In the genomic region with DNA sequence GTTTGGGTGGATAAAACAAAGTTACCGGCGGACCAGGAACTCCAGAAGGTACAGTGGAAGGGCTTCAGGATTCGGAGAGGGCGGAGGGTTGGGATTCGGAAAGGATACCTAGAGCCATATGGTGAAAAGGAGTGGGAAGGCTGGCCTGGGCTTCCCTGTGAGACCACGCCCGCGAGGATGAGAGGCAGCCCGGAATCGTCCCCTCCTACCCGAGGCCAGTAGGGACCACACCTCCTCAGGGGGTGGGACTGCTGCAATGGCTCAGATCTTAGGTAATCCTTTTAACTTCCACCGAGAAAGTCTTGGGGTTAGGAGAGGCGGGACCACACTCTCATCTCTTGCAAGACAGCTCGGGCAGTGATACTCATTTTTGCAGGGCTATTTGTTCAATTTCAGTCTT, we compare ENCODE assay signal across 17 cellular contexts.
A peak's percentile ranks its signal among the peaks of the same experiment; 100 is the strongest.
DNase-seq lines count a peak whose midpoint lies in the region.
"Had no signal": no experiment of that assay in that cellular context is flagged by ENCODE, and none has a peak within 500 bp of the region (broad histone marks: within the 10 kb centered on the region; RNA-seq: fewer than 3 reads in every experiment).

No MANE protein-coding gene starts in this region.

- peaks cover 3% of the 10 kb centered on the region for H3K4me1 ChIP-seq in iPS-15b (ENCODE audit: control insufficient read depth, insufficient read depth, low read length)
- H3K4me1 ChIP-seq: adrenal gland, stomach, uterus had no signal

- no peaks in the 10 kb centered on the region for H3K9me3 ChIP-seq in MG63
- no peaks in the 10 kb centered on the region for H3K9me3 ChIP-seq in iPS-15b (ENCODE audit: control insufficient read depth, insufficient read depth, low read length)
- H3K9me3 ChIP-seq: adrenal gland, stomach, uterus had no signal

- DNase-seq in DMS 273 (lab: John Stamatoyannopoulos, UW; ENCODE audit: unreplicated experiment), result peak; percentile 91
- peak; percentile 2 for DNase-seq in MG63
- peak; percentile 24 for DNase-seq in RPMI8226
- DNase-seq in epidermal melanocyte (ENCODE audit: insufficient read length, low spot score), result no peak
- no peak for DNase-seq in posterior cingulate gyrus
- DNase-seq in mucosa of gallbladder (ENCODE audit: low spot score), result no peak
- DNase-seq in foreskin melanocyte, result no peak
- DNase-seq: adrenal gland; central memory CD4-positive, alpha-beta T cell; effector memory CD4-positive, alpha-beta T cell; EL; mammary epithelial cell; NCI-H1436; Right ventricle myocardium superior; stomach; uterus had no signal

- H3K27me3 ChIP-seq in MG63 (no peaks in the 10 kb centered on the region), iPS-15b (ENCODE audit: control insufficient read depth, insufficient read depth, low read length) (no peaks in the 10 kb centered on the region)
- H3K27me3 ChIP-seq: adrenal gland, uterus had no signal

- no peak overlapping the region for H3K9ac ChIP-seq in iPS-15b (ENCODE audit: low read depth, low read length)

- no peak overlapping the region for H3K4me3 ChIP-seq in MG63
- H3K4me3 ChIP-seq in iPS-15b (ENCODE audit: low read depth, low read length), result peak overlapping the region; percentile 19
- H3K4me3 ChIP-seq: adrenal gland, stomach, uterus had no signal

- H3K36me3 ChIP-seq in MG63 (no peaks in the 10 kb centered on the region), iPS-15b (ENCODE audit: control insufficient read depth, insufficient read depth, low read length) (no peaks in the 10 kb centered on the region)
- H3K36me3 ChIP-seq: adrenal gland, stomach, uterus had no signal

- intact Hi-C loops in posterior cingulate gyrus (cut with DNase I), result no loop called here

Comparison
In these comparisons a context has a peak if more than half of its experiments do, and no peak if none do; other contexts are left out.
1. DNase-seq: peak in DMS 273 (single experiment), MG63 (single experiment) and RPMI8226 (single experiment); none in epidermal melanocyte (single experiment), posterior cingulate gyrus (0 of 10), mucosa of gallbladder (single experiment) and foreskin melanocyte (single experiment).